Comparison of ENCODE assay signal across 10 cellular contexts in genomic region chr2:96225016-96225533, GRCh38. TPM values are rescaled to one million over a fixed set of nuclear protein-coding genes. Genes with fewer than 3 reads are reported as not detected.
DNase-seq lines count a peak whose midpoint lies in the region; ATAC-seq lines count a peak whose summit lies in the region.
"Had no signal": no experiment of that assay in that cellular context is flagged by ENCODE, and none has a peak within 500 bp of the region (broad histone marks: within the 10 kb centered on the region; RNA-seq: fewer than 3 reads in every experiment).

No MANE protein-coding gene starts in this region.

- H3K36me3 Mint-ChIP-seq in activated T-helper 1 cell treated with anti-CD3 and anti-CD28 coated beads, Interleukin-12 subunit alpha, Interleukin-12 subunit beta, Interleukin-2, Interleukin-4 antibody, amounts not matched to agents 30 ng/mL and 10 ng/mL and 1 ng/mL, durations not matched to agents 14 hours and 24 hours and 36 hours (ENCODE audit: low read depth) = peaks cover 1% of the 10 kb centered on the region
- H3K36me3 Mint-ChIP-seq in immature natural killer cell = no peaks in the 10 kb centered on the region

- H3K27me3 Mint-ChIP-seq in activated T-helper 1 cell treated with anti-CD3 and anti-CD28 coated beads, Interleukin-12 subunit alpha, Interleukin-12 subunit beta, Interleukin-2, Interleukin-4 antibody, amounts not matched to agents 30 ng/mL and 10 ng/mL and 1 ng/mL, durations not matched to agents 14 hours and 24 hours and 36 hours (ENCODE audit: insufficient read depth) = no peaks in the 10 kb centered on the region
- H3K27me3 Mint-ChIP-seq in immature natural killer cell (ENCODE audit: low read depth in 3 of 3) = peaks cover 0 to 2% (median 0%) of the 10 kb centered on the region in 3 donors

- ATAC-seq in GM19463 (IDR thresholded peaks at IDR 0.05; ENCODE audit: unreplicated experiment) (peak; percentile 80), HG03354 (IDR thresholded peaks at IDR 0.05; ENCODE audit: poor library complexity, severe bottlenecking, unreplicated experiment) (peak; percentile 75)

- peaks cover 12% of the 10 kb centered on the region for H3K4me1 Mint-ChIP-seq in activated T-helper 1 cell treated with anti-CD3 and anti-CD28 coated beads, Interleukin-12 subunit alpha, Interleukin-12 subunit beta, Interleukin-2, Interleukin-4 antibody, amounts not matched to agents 30 ng/mL and 10 ng/mL and 1 ng/mL, durations not matched to agents 14 hours and 24 hours and 36 hours (ENCODE audit: low read depth)
- no peaks in the 10 kb centered on the region for H3K4me1 Mint-ChIP-seq in immature natural killer cell

- no peaks in the 10 kb centered on the region for H3K9me3 Mint-ChIP-seq in activated T-helper 1 cell treated with anti-CD3 and anti-CD28 coated beads, Interleukin-12 subunit alpha, Interleukin-12 subunit beta, Interleukin-2, Interleukin-4 antibody, amounts not matched to agents 30 ng/mL and 10 ng/mL and 1 ng/mL, durations not matched to agents 14 hours and 24 hours and 36 hours
- no peaks in the 10 kb centered on the region for H3K9me3 Mint-ChIP-seq in immature natural killer cell

- H3K4me3 Mint-ChIP-seq in activated T-helper 1 cell treated with anti-CD3 and anti-CD28 coated beads, Interleukin-12 subunit alpha, Interleukin-12 subunit beta, Interleukin-2, Interleukin-4 antibody, amounts not matched to agents 30 ng/mL and 10 ng/mL and 1 ng/mL, durations not matched to agents 14 hours and 24 hours and 36 hours = no peak overlapping the region
- no peak overlapping the region for H3K4me3 Mint-ChIP-seq in immature natural killer cell

- peak; percentile 71 for DNase-seq in GF-D8 (lab: John Stamatoyannopoulos, UW)
- no peak for DNase-seq in activated T-helper 1 cell treated with anti-CD3 and anti-CD28 coated beads, Interleukin-12 subunit alpha, Interleukin-12 subunit beta, Interleukin-2, Interleukin-4 antibody, amounts not matched to agents 30 ng/mL and 10 ng/mL and 1 ng/mL, durations not matched to agents 14 hours and 24 hours and 36 hours (ENCODE audit: low spot score)
- no peak for DNase-seq in dedifferentiated amniotic fluid mesenchymal stem cell (ENCODE audit: extremely low spot score)
- no peak for DNase-seq in NCI-H526 (lab: John Stamatoyannopoulos, UW)
- no peak for DNase-seq in immature natural killer cell
- no peak for DNase-seq in activated gamma-delta T cell treated with Interleukin-2 at 50 U/mL for 16 hours
- DNase-seq: foreskin melanocyte, ovary had no signal

- intact Hi-C loops in activated T-helper 1 cell treated with anti-CD3 and anti-CD28 coated beads, Interleukin-12 subunit alpha, Interleukin-12 subunit beta, Interleukin-2, Interleukin-4 antibody, amounts not matched to agents 30 ng/mL and 10 ng/mL and 1 ng/mL, durations not matched to agents 14 hours and 24 hours and 36 hours (cut with micrococcal nuclease) = no loop called here

- peak overlapping the region; percentile 83 for H3K27ac Mint-ChIP-seq in activated T-helper 1 cell treated with anti-CD3 and anti-CD28 coated beads, Interleukin-12 subunit alpha, Interleukin-12 subunit beta, Interleukin-2, Interleukin-4 antibody, amounts not matched to agents 30 ng/mL and 10 ng/mL and 1 ng/mL, durations not matched to agents 14 hours and 24 hours and 36 hours
- peak overlapping the region in 2 of 6 donors; percentile 10 to 68 for H3K27ac Mint-ChIP-seq in immature natural killer cell

RNA-seq across cellular contexts. Expression of gene STARD7, which starts 16.4 kb away (rescaled TPM):
- 216 and 229 TPM in 2 replicates for total RNA-seq in activated T-helper 1 cell treated with anti-CD3 and anti-CD28 coated beads, Interleukin-12 subunit alpha, Interleukin-12 subunit beta, Interleukin-2, Interleukin-4 antibody, amounts not matched to agents 30 ng/mL and 10 ng/mL and 1 ng/mL, durations not matched to agents 14 hours and 24 hours and 36 hours
- 100 to 1,000 TPM; 161 to 252 (median 173) TPM for polyA plus RNA-seq in immature natural killer cell

RNA-seq across cellular contexts. Expression of gene TMEM127, which starts 40.7 kb away (rescaled TPM):
- total RNA-seq in activated T-helper 1 cell treated with anti-CD3 and anti-CD28 coated beads, Interleukin-12 subunit alpha, Interleukin-12 subunit beta, Interleukin-2, Interleukin-4 antibody, amounts not matched to agents 30 ng/mL and 10 ng/mL and 1 ng/mL, durations not matched to agents 14 hours and 24 hours and 36 hours = 29.7 and 30.1 TPM in 2 replicates
- 10 to 100 TPM; 24.6 to 57.7 (median 31.3) TPM for polyA plus RNA-seq in immature natural killer cell

RNA-seq across cellular contexts. Expression of gene CIAO1, which starts 41.0 kb away (rescaled TPM):
- 111 and 115 TPM in 2 replicates for total RNA-seq in activated T-helper 1 cell treated with anti-CD3 and anti-CD28 coated beads, Interleukin-12 subunit alpha, Interleukin-12 subunit beta, Interleukin-2, Interleukin-4 antibody, amounts not matched to agents 30 ng/mL and 10 ng/mL and 1 ng/mL, durations not matched to agents 14 hours and 24 hours and 36 hours
- polyA plus RNA-seq in immature natural killer cell = 100 to 1,000 TPM in 2 of 3 donors, 10 to 100 TPM in 1; 92.2 to 142 (median 134) TPM
